18 cellular contexts compared by ENCODE assay signal in the genomic region with DNA sequence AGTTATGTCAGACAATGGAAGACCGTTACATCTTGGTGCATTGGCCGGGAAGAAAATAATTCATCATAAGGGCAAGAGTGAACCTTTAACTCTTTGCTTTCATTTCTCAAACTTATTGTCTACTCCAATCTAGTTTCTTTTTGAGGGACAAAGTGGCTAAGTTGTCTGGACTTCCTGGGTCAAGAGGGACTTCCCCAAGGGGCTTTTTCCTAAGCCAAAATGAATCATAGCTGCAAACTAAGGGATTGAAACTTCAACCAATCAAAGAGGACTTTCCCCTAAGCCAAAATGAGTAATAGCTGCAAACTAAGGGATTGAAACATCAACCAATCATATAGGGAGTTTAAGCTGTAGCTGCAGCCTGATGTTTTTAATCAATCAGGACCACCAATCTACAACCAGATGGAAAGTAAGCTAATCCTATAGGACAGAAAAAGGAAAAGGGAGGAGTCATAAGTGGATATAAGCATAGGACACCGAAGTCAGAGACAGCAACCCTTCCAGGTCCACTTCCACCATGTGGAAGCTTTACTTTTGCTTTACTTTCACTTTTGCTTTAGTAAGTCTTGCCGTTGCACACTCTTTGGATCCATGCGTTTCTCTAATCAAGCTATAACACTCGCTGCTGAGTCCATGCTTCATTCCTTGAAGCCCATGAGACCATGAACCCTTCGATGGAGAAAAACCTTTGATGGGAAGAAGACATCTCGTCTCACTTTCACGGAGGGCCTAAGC.
DNase-seq lines count a peak whose midpoint lies in the region; ATAC-seq and TF ChIP-seq lines count a peak whose summit lies in the region.
"Had no signal": no experiment of that assay in that cellular context is flagged by ENCODE, and none has a peak within 500 bp of the region (broad histone marks: within the 10 kb centered on the region; RNA-seq: fewer than 3 reads in every experiment).

No MANE protein-coding gene starts in this region.

- ATAC-seq in HG02642 (IDR thresholded peaks at IDR 0.05; ENCODE audit: poor library complexity, unreplicated experiment) (peak; percentile 61), left ventricle myocardium superior (no peak)

- POLR2A ChIA-PET in activated CD4-positive, alpha-beta T cell treated with anti-CD3 and anti-CD28 coated beads, Interleukin-2, amount 10 ng/mL, durations not matched to agents 7 days and 5 days (lab: Charles Lee), result no interaction called here
- POLR2A ChIA-PET in activated CD4-positive, alpha-beta memory T cell treated with anti-CD3 and anti-CD28 coated beads for 36 hours (lab: Charles Lee), result no interaction called here

- no peak for TF ChIP-seq POLR2A in lower leg skin (IDR thresholded peaks at IDR 0.05)

- no peak for DNase-seq in activated CD4-positive, alpha-beta T cell treated with anti-CD3 and anti-CD28 coated beads, Interleukin-2, amount 10 ng/mL, durations not matched to agents 7 days and 5 days
- no peak for DNase-seq in activated CD4-positive, alpha-beta T cell treated with anti-CD3 and anti-CD28 coated beads, Interleukin-2, amount 50 U/mL, for 4 hours
- no peak for DNase-seq in activated CD4-positive, alpha-beta memory T cell treated with anti-CD3 and anti-CD28 coated beads for 36 hours
- DNase-seq in renal cortical epithelial cell (ENCODE audit: low read depth) (peak; percentile 15), occipital lobe (lab: John Stamatoyannopoulos, UW) (no peak), left ventricle myocardium superior (no peak), lower leg skin (ENCODE audit: low spot score in 2 of 2) (no peak)
- DNase-seq: amygdala; effector CD4-positive, alpha-beta T cell; mesenchymal stem cell; MM.1S; Peyer's patch; retina; stimulated activated CD4-positive, alpha-beta T cell treated with anti-CD3 and anti-CD28 coated beads, Interleukin-15, amount 100 ng/mL, for 24 hours; stimulated activated naive CD4-positive, alpha-beta T cell treated with Interleukin-2 at 50 U/mL for 16 hours had no signal

- H3K27ac Mint-ChIP-seq in activated CD4-positive, alpha-beta T cell treated with anti-CD3 and anti-CD28 coated beads, Interleukin-2, amount 10 ng/mL, durations not matched to agents 7 days and 5 days, result peak overlapping the region; percentile 50
- peak overlapping the region; percentile 28 for H3K27ac Mint-ChIP-seq in activated CD4-positive, alpha-beta memory T cell treated with anti-CD3 and anti-CD28 coated beads for 36 hours
- H3K27ac Mint-ChIP-seq: neural progenitor cell, type B pancreatic cell had no signal

- no peak overlapping the region for H3K4me3 ChIP-seq in lower leg skin (ENCODE audit: low read depth, poor library complexity, severe bottlenecking)
- H3K4me3 ChIP-seq: neural progenitor cell, Peyer's patch had no signal

- 88% methylated on average over 9 of the region's 9 CpGs; no CpG with 5 or more reads in 1 of the 2 donors for WGBS in lower leg skin, 2 donors

- TF ChIP-seq CTCF in lower leg skin (IDR thresholded peaks at IDR 0.05), result no peak

- H3K4me1 Mint-ChIP-seq in activated CD4-positive, alpha-beta T cell treated with anti-CD3 and anti-CD28 coated beads, Interleukin-2, amount 10 ng/mL, durations not matched to agents 7 days and 5 days, result peaks cover 6% of the 10 kb centered on the region
- H3K4me1 Mint-ChIP-seq in activated CD4-positive, alpha-beta memory T cell treated with anti-CD3 and anti-CD28 coated beads for 36 hours (ENCODE audit: low read depth), result peaks cover 12% of the 10 kb centered on the region
- H3K4me1 Mint-ChIP-seq: neural progenitor cell had no signal

- CTCF ChIA-PET in activated CD4-positive, alpha-beta T cell treated with anti-CD3 and anti-CD28 coated beads, Interleukin-2, amount 10 ng/mL, durations not matched to agents 7 days and 5 days (lab: Charles Lee), result no interaction called here
- CTCF ChIA-PET in activated CD4-positive, alpha-beta memory T cell treated with anti-CD3 and anti-CD28 coated beads for 36 hours (lab: Charles Lee), result no interaction called here

- no peaks in the 10 kb centered on the region for H3K9me3 Mint-ChIP-seq in activated CD4-positive, alpha-beta T cell treated with anti-CD3 and anti-CD28 coated beads, Interleukin-2, amount 10 ng/mL, durations not matched to agents 7 days and 5 days
- H3K9me3 Mint-ChIP-seq in activated CD4-positive, alpha-beta memory T cell treated with anti-CD3 and anti-CD28 coated beads for 36 hours, result no peaks in the 10 kb centered on the region
- H3K9me3 Mint-ChIP-seq: neural progenitor cell, type B pancreatic cell had no signal

- intact Hi-C loops in activated CD4-positive, alpha-beta memory T cell treated with anti-CD3 and anti-CD28 coated beads for 36 hours (cut with micrococcal nuclease), result loop anchor here (2.0 kb wide), 1 partner anchor 78 kb away; no protein-coding TSS in a partner anchor
- intact Hi-C loops in left ventricle myocardium superior (cut with micrococcal nuclease), result no loop called here
- intact Hi-C loops in lower leg skin (cut with DNase I; ENCODE audit: low total_unique reads), result no loop called here

- H3K4me3 Mint-ChIP-seq in activated CD4-positive, alpha-beta T cell treated with anti-CD3 and anti-CD28 coated beads, Interleukin-2, amount 10 ng/mL, durations not matched to agents 7 days and 5 days, result peak overlapping the region; percentile 51
- peak overlapping the region; percentile 26 for H3K4me3 Mint-ChIP-seq in activated CD4-positive, alpha-beta memory T cell treated with anti-CD3 and anti-CD28 coated beads for 36 hours
- H3K4me3 Mint-ChIP-seq: neural progenitor cell, type B pancreatic cell had no signal

- no peaks in the 10 kb centered on the region for H3K27me3 Mint-ChIP-seq in activated CD4-positive, alpha-beta T cell treated with anti-CD3 and anti-CD28 coated beads, Interleukin-2, amount 10 ng/mL, durations not matched to agents 7 days and 5 days
- H3K27me3 Mint-ChIP-seq in activated CD4-positive, alpha-beta memory T cell treated with anti-CD3 and anti-CD28 coated beads for 36 hours, result no peaks in the 10 kb centered on the region
- H3K27me3 Mint-ChIP-seq: type B pancreatic cell had no signal

- peaks cover 2% of the 10 kb centered on the region for H3K36me3 Mint-ChIP-seq in activated CD4-positive, alpha-beta T cell treated with anti-CD3 and anti-CD28 coated beads, Interleukin-2, amount 10 ng/mL, durations not matched to agents 7 days and 5 days (ENCODE audit: low read depth)
- H3K36me3 Mint-ChIP-seq in activated CD4-positive, alpha-beta memory T cell treated with anti-CD3 and anti-CD28 coated beads for 36 hours, result no peaks in the 10 kb centered on the region
- H3K36me3 Mint-ChIP-seq: neural progenitor cell, type B pancreatic cell had no signal
